Comparison of ENCODE assay signal across 8 cellular contexts in the genomic region with DNA sequence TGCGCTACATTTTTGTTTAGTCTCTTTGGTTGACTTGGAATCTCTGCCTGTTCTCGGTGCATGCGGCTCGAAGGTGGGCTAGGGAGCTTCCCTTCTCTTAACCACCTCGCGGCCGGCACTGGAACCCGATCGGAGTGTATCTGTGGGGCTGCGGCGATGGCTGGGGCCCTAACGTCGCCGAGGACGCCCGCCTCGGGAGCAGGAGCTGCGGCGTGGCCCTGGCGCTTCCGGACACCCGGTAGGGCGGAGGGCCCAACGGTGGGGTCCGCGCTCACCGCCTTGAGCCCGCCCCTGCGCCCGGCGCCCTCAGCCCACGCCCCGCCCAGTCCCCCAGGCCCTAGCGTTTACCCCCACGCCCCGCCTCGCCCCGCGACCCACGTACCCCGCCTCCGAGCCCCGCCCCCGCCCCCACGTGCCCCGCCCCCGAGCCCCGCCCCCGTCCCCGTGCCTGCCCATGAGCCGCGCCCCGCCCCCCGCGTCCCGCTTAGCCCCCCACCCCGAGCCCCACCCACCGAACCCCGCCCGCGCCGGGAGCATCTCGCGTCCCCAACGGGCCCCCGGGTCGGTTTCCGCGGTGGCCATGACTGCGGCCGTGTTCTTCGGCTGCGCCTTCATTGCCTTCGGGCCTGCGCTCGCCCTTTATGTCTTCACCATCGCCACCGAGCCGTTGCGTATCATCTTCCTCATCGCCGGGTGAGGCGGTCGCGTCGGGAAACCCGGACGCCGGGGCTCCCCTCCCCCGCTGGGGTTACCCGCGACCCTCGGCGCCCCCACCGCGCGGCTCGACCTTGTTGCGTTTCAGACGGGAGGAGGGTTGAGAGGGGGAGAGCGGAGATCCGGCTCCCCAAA. TPM values are rescaled to one million over a fixed set of nuclear protein-coding genes. Genes with fewer than 3 reads are reported as not detected.
DNase-seq lines count a peak whose midpoint lies in the region; ATAC-seq and TF ChIP-seq lines count a peak whose summit lies in the region.

A gene (plus strand): TSS at position 562 of the 849 bp plus-strand sequence. CDS start 19 bp downstream, at position 581.

- H3K4me1 ChIP-seq in iPS-18a (ENCODE audit: control insufficient read depth, low read depth, low read length) = no peaks in the 10 kb centered on the region
- H3K4me1 ChIP-seq in skeletal muscle tissue (ENCODE audit: control insufficient read depth in 3 of 3, insufficient read depth in 3 of 3, low read length in 3 of 3) = peaks cover 3 to 11% (median 7%) of the 10 kb centered on the region in 3 donors

- H3K4me3 Mint-ChIP-seq in brain = peak within 1 kb of the TSS; percentile 91 to 98 (median 94)

- TF ChIP-seq CTCF in GM12874 (IDR thresholded peaks at IDR 0.05; ENCODE audit: insufficient read depth, low read depth, low read length) = 0 out of 2 replicates have a peak, but pooled peaks have one; percentile 3
- peak in 1 of 2 experiments; percentile 21 for TF ChIP-seq CTCF in brain (conservative IDR thresholded peaks at IDR 0.05)

- H3K36me3 ChIP-seq in iPS-18a (ENCODE audit: control insufficient read depth, low read depth, low read length) (no peaks in the 10 kb centered on the region), skeletal muscle tissue (ENCODE audit: control insufficient read depth in 3 of 3, insufficient read depth in 3 of 3, low read length in 3 of 3) (no peaks in the 10 kb centered on the region)

- peak within 1 kb of the TSS; percentile 73 for H3K4me3 ChIP-seq in iPS-18a (ENCODE audit: low read length)
- peak within 1 kb of the TSS; percentile 83 to 88 (median 86) for H3K4me3 ChIP-seq in skeletal muscle tissue (ENCODE audit: low read length in 3 of 3)

- peak within 1 kb of the TSS; percentile 43 to 94 (median 93) for H3K27ac Mint-ChIP-seq in brain

- H3K9me3 ChIP-seq in iPS-18a (ENCODE audit: control insufficient read depth, low read depth, low read length) = no peaks in the 10 kb centered on the region
- no peaks in the 10 kb centered on the region for H3K9me3 ChIP-seq in skeletal muscle tissue (ENCODE audit: control insufficient read depth in 3 of 3, low read length in 3 of 3)

- peak within 1 kb of the TSS; percentile 69 for H3K9ac ChIP-seq in iPS-18a (ENCODE audit: low read length)
- peak within 1 kb of the TSS; percentile 82 to 89 (median 86) for H3K9ac ChIP-seq in skeletal muscle tissue (ENCODE audit: low read depth in 1 of 3, low read length in 3 of 3)

- ATAC-seq in HG02642 (IDR thresholded peaks at IDR 0.05; ENCODE audit: poor library complexity, unreplicated experiment) (peak; percentile 92), HG03159 (IDR thresholded peaks at IDR 0.05; ENCODE audit: unreplicated experiment) (no peak)

- peaks cover 0 to 5% (median 2%) of the 10 kb centered on the region in 5 experiments for H3K9me3 Mint-ChIP-seq in brain

- H3K36me3 Mint-ChIP-seq in brain = peaks cover 4% of the 10 kb centered on the region

- peak within 1 kb of the TSS; percentile 32 for H3K27ac ChIP-seq in iPS-18a (ENCODE audit: low read length)
- peak within 1 kb of the TSS; percentile 71 for H3K27ac ChIP-seq in skeletal muscle tissue (ENCODE audit: low read depth, low read length)

- peaks cover 3% of the 10 kb centered on the region for H3K27me3 Mint-ChIP-seq in brain

- DNase-seq in NCI-H1694 (lab: John Stamatoyannopoulos, UW) (peak; percentile 35), UCSD-AML1 (lab: John Stamatoyannopoulos, UW; ENCODE audit: unreplicated experiment) (peak; percentile 88)

- peaks cover 36% of the 10 kb centered on the region for H3K4me1 Mint-ChIP-seq in brain

- H3K27me3 ChIP-seq in iPS-18a (ENCODE audit: control insufficient read depth, insufficient read depth, low read length) (peaks cover 15% of the 10 kb centered on the region), skeletal muscle tissue (ENCODE audit: control insufficient read depth in 3 of 3, insufficient read depth in 3 of 3, low read length in 3 of 3) (no peaks in the 10 kb centered on the region)

RNA-seq across cellular contexts. Expression of the gene that starts here (rescaled TPM):
- polyA plus RNA-seq in brain (ENCODE audit: insufficient read depth, low read depth, low replicate concordance) = 12.2 TPM
- 15.1 TPM for total RNA-seq in skeletal muscle tissue
